9 cellular contexts compared by ENCODE assay signal in the genomic region with DNA sequence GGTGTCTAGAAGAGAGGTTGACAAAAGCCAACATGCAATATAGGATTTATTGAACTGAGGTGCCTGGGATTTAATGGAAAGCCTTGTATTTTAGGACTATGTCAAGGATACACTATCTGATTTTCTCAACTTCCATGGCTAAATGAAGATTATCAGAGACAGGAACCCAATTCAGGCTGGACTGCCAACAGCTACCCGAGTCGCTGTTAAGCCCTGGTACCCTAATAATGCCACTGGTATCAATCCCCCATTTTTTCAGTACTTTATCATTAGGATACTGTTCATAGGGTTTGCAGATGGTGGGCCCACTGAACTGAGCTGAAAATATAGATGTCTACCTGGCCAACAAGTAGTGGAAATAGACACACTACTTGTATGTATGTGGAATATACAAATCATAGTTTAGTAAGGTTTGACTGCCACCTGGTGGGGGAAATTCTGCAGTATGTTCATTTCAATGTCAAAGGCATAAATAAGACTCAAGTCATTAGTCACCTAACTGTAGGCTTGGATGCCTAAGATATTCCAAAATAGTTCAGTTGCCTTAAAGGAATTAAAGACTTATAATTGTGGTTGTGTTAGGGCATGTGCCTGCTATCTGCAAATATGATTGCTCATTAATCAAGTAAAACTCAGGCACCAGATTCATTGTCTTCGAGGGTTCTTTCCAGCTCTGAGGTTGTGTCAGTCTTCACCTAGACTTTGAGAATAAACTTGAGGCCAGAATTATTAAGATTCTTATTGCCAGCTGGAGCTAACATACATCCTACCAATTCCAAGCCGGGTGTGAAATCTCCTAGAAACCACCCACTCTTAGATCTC. TPM values are rescaled to one million over a fixed set of nuclear protein-coding genes. Genes with fewer than 3 reads are reported as not detected.
DNase-seq lines count a peak whose midpoint lies in the region; ATAC-seq, FAIRE-seq and TF ChIP-seq lines count a peak whose summit lies in the region.
"Had no signal": no experiment of that assay in that cellular context is flagged by ENCODE, and none has a peak within 500 bp of the region (broad histone marks: within the 10 kb centered on the region; RNA-seq: fewer than 3 reads in every experiment).

No MANE protein-coding gene starts in this region.

- H3K36me3 ChIP-seq in bronchial epithelial cell (ENCODE audit: control insufficient read depth, insufficient read depth, low read length) = no peaks in the 10 kb centered on the region

- FAIRE-seq in bronchial epithelial cell (lab: Jason Lieb, UNC) = no peak

- in situ Hi-C loops in KBM-7 (cut with MboI; ENCODE audit: low pct_unique_long_range_greater_than_20kb, low sequenced_read_pairs) = no loop called here

- H3K4me3 ChIP-seq in bronchial epithelial cell (ENCODE audit: low read depth, low read length) = no peak overlapping the region

- DNase-seq in GM04503 (ENCODE audit: low read depth) = peak; percentile 15
- DNase-seq in KBM-7 = peak; percentile 58
- DNase-seq in T follicular helper cell (ENCODE audit: low read depth) = peak; percentile 14
- DNase-seq in bronchial epithelial cell (ENCODE audit: low read depth) = peak; percentile 85
- DNase-seq in left kidney (ENCODE audit: low read depth, low spot score) = peak; percentile 88
- peak; percentile 9 for DNase-seq in stimulated activated CD8-positive, alpha-beta memory T cell treated with anti-CD3 and anti-CD28 coated beads, Interleukin-12 subunit alpha, Interleukin-12 subunit beta, amount 100 ng/mL, for 1 hour (ENCODE audit: low read depth)
- no peak for DNase-seq in NCI-H187 treated with DMSO at 0.1 percent for 48 hours (lab: John Stamatoyannopoulos, UW)

- peak; percentile 65 for ATAC-seq in GM21423 (IDR thresholded peaks at IDR 0.05; ENCODE audit: unreplicated experiment)

- TF ChIP-seq CTCF in bronchial epithelial cell (IDR thresholded peaks at IDR 0.05; ENCODE audit: insufficient read depth, low read length, severe bottlenecking) = peak; percentile 52

- no peaks in the 10 kb centered on the region for H3K27me3 ChIP-seq in bronchial epithelial cell (ENCODE audit: control insufficient read depth, insufficient read depth, low read length)

RNA-seq across cellular contexts. Expression of a gene that starts 34.1 kb away (rescaled TPM):
- total RNA-seq in bronchial epithelial cell = not detected in 2 replicates
- total RNA-seq: aorta had no signal
